In the genomic region with DNA sequence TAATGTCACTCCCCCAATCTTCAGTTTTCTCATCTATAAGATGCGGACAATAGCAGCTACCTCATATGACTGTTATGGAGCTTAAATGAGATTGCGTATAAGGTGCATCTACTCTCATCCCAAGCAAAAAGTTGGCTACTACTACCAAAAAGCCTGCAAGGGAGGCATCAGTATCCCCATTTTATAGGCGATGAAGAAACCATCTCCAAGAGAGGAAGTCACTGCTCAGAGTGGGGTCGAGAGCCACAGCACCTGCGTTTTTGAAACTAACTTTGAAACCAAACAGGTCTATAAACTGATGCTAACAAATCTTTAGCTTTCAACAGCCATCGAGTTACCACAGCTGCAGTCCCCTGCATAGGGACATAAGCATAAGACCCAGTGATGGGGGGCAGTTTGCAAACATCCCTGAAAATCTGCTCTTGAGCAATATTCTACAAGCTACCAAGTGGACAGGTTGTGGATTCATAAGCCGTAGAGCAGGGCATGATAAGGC, we compare ENCODE assay signal across 23 cellular contexts. TPM values are rescaled to one million over a fixed set of nuclear protein-coding genes. Genes with fewer than 3 reads are reported as not detected.
A peak's percentile ranks its signal among the peaks of the same experiment; 100 is the strongest.
DNase-seq lines count a peak whose midpoint lies in the region; ATAC-seq and TF ChIP-seq lines count a peak whose summit lies in the region.
"Had no signal": no experiment of that assay in that cellular context is flagged by ENCODE, and none has a peak within 500 bp of the region (broad histone marks: within the 10 kb centered on the region; RNA-seq: fewer than 3 reads in every experiment).

No MANE protein-coding gene starts in this region.

- WGBS in trophoblast cell (ENCODE audit: extremely low coverage, insufficient coverage, insufficient read length) = no CpG with 5 or more reads among the region's 7 CpGs

- no peaks in the 10 kb centered on the region for H3K27me3 Mint-ChIP-seq in activated T-cell treated with anti-CD3 and anti-CD28 coated beads, Interleukin-2, amount 50 U/mL, for 72 hours (ENCODE audit: low read depth)
- no peaks in the 10 kb centered on the region for H3K27me3 Mint-ChIP-seq in activated T-cell treated with anti-CD3 and anti-CD28 coated beads, Interleukin-2, amount 50 U/mL, for 4 hours (ENCODE audit: low read depth)
- H3K27me3 Mint-ChIP-seq: CD8-positive, alpha-beta memory T cell had no signal

- no peak overlapping the region for H2BK12ac ChIP-seq in trophoblast cell (ENCODE audit: low read length)

- H3K4me2 ChIP-seq in OCI-LY7 (ENCODE audit: low read length) = peak overlapping the region; percentile 92
- no peak overlapping the region for H3K4me2 ChIP-seq in trophoblast cell (ENCODE audit: low read length)

- no peaks in the 10 kb centered on the region for H3K9me3 Mint-ChIP-seq in activated T-cell treated with anti-CD3 and anti-CD28 coated beads, Interleukin-2, amount 50 U/mL, for 72 hours
- no peaks in the 10 kb centered on the region for H3K9me3 Mint-ChIP-seq in activated T-cell treated with anti-CD3 and anti-CD28 coated beads, Interleukin-2, amount 50 U/mL, for 4 hours
- H3K9me3 Mint-ChIP-seq: CD8-positive, alpha-beta memory T cell had no signal

- H2BK5ac ChIP-seq in trophoblast cell (ENCODE audit: low read depth, low read length, poor library complexity) = no peak overlapping the region

- no peak overlapping the region for H2AK5ac ChIP-seq in trophoblast cell (ENCODE audit: low read length)

- peak overlapping the region; percentile 42 for H3K27ac Mint-ChIP-seq in activated T-cell treated with anti-CD3 and anti-CD28 coated beads, Interleukin-2, amount 50 U/mL, for 72 hours

- H3K4me1 Mint-ChIP-seq in activated T-cell treated with anti-CD3 and anti-CD28 coated beads, Interleukin-2, amount 50 U/mL, for 72 hours (ENCODE audit: low read depth) = peaks cover 48% of the 10 kb centered on the region
- peaks cover 27% of the 10 kb centered on the region for H3K4me1 Mint-ChIP-seq in activated T-cell treated with anti-CD3 and anti-CD28 coated beads, Interleukin-2, amount 50 U/mL, for 4 hours (ENCODE audit: low read depth)

- H3K4me1 ChIP-seq in OCI-LY7 (ENCODE audit: insufficient read depth, low read length, poor library complexity, severe bottlenecking) = peaks cover 47% of the 10 kb centered on the region
- H3K4me1 ChIP-seq in trophoblast cell (ENCODE audit: control insufficient read depth in 1 of 2, insufficient read depth in 2 of 2, low read length in 2 of 2) = peaks cover 0 to 10% of the 10 kb centered on the region in 2 experiments

- no peak for TF ChIP-seq CTCF in GM12865 (IDR thresholded peaks at IDR 0.05; ENCODE audit: insufficient read depth, low read depth, low read length, missing control alignments)
- no peak for TF ChIP-seq CTCF in OCI-LY7 (conservative IDR thresholded peaks at IDR 0.05; ENCODE audit: low read length)

- H3K36me3 ChIP-seq in OCI-LY7 (ENCODE audit: insufficient read depth, low read length) = peaks cover 67% of the 10 kb centered on the region
- peaks cover 28 to 36% of the 10 kb centered on the region in 2 experiments for H3K36me3 ChIP-seq in trophoblast cell (ENCODE audit: control insufficient read depth in 1 of 2, insufficient read depth in 2 of 2, low read length in 2 of 2)

- CTCF ChIA-PET in OCI-LY7 (lab: Charles Lee; ENCODE audit: unreplicated experiment) = interaction anchor here (0.6 to 1.5 kb wide), 2 partner anchors 13 to 36 kb away, joined by 3 to 4 read pairs; no protein-coding TSS in a partner anchor

- H3K9ac ChIP-seq in trophoblast cell (ENCODE audit: low read length) = no peak overlapping the region

- H3K36me3 Mint-ChIP-seq in activated T-cell treated with anti-CD3 and anti-CD28 coated beads, Interleukin-2, amount 50 U/mL, for 72 hours (ENCODE audit: insufficient read depth in 2 of 2) = peaks cover 8 to 27% of the 10 kb centered on the region in 2 donors
- H3K36me3 Mint-ChIP-seq in activated T-cell treated with anti-CD3 and anti-CD28 coated beads, Interleukin-2, amount 50 U/mL, for 4 hours (ENCODE audit: insufficient read depth) = peaks cover 33% of the 10 kb centered on the region

- H4K8ac ChIP-seq in trophoblast cell (ENCODE audit: low read depth, low read length) = no peak overlapping the region

- peak overlapping the region; percentile 65 for H3K4ac ChIP-seq in trophoblast cell (ENCODE audit: low read depth, low read length)

- no peak for ATAC-seq in activated T-cell treated with anti-CD3 and anti-CD28 coated beads, Interleukin-2, amount 50 U/mL, for 72 hours (replicated peaks in 1 of 2)
- ATAC-seq in activated T-cell treated with anti-CD3 and anti-CD28 coated beads, Interleukin-2, amount 50 U/mL, for 4 hours = no peak
- ATAC-seq in HG03097 (IDR thresholded peaks at IDR 0.05; ENCODE audit: low FRiP score, unreplicated experiment) = no peak
- ATAC-seq: Panc1 had no signal

- no peaks in the 10 kb centered on the region for H3K9me2 ChIP-seq in OCI-LY7 (ENCODE audit: insufficient read depth, low read length)

- no peak overlapping the region for H3K4me3 Mint-ChIP-seq in activated T-cell treated with anti-CD3 and anti-CD28 coated beads, Interleukin-2, amount 50 U/mL, for 72 hours
- no peak overlapping the region for H3K4me3 Mint-ChIP-seq in activated T-cell treated with anti-CD3 and anti-CD28 coated beads, Interleukin-2, amount 50 U/mL, for 4 hours

- H3K4me3 ChIP-seq in GM12865 (ENCODE audit: low read depth, low read length) (no peak overlapping the region), OCI-LY7 (ENCODE audit: low read depth, low read length, poor library complexity, severe bottlenecking) (peak overlapping the region; percentile 63), trophoblast cell (ENCODE audit: low read depth, low read length) (no peak overlapping the region)

- no peak overlapping the region for H4K91ac ChIP-seq in trophoblast cell (ENCODE audit: low read depth, low read length)

- H2AFZ ChIP-seq in OCI-LY7 (ENCODE audit: low read length) (no peak overlapping the region), trophoblast cell (ENCODE audit: insufficient read depth, low read length, poor library complexity) (no peak overlapping the region)

- H3K14ac ChIP-seq in trophoblast cell (ENCODE audit: low read length) = no peak overlapping the region

- H3K9me3 ChIP-seq in OCI-LY7 (ENCODE audit: low read length) (no peaks in the 10 kb centered on the region), trophoblast cell (ENCODE audit: insufficient read depth, low read depth, low read length) (no peaks in the 10 kb centered on the region)

- H3K27me3 ChIP-seq in trophoblast cell (ENCODE audit: insufficient read depth, low read length) = no peaks in the 10 kb centered on the region

- H3K79me1 ChIP-seq in trophoblast cell (ENCODE audit: low read length) = peaks cover 11% of the 10 kb centered on the region

- no peak overlapping the region for H3K18ac ChIP-seq in trophoblast cell (ENCODE audit: low read length)

- H3K27ac ChIP-seq in OCI-LY7 (ENCODE audit: low read depth, low read length, poor library complexity, severe bottlenecking) = peak overlapping the region; percentile 95
- no peak overlapping the region for H3K27ac ChIP-seq in trophoblast cell (ENCODE audit: low read depth, low read length)

- no peaks in the 10 kb centered on the region for H4K20me1 ChIP-seq in OCI-LY7 (ENCODE audit: insufficient read depth, low read length)

- intact Hi-C loops in OCI-LY7 (cut with micrococcal nuclease; ENCODE audit: unreplicated experiment) (loop anchor here (1.0 to 5.0 kb wide), 2 partner anchors 25 to 69 kb away; no protein-coding TSS in a partner anchor), cardiac septum (cut with DNase I) (no loop called here)

- no TSS peak for BruUV-seq in OCI-LY7 (replicated peaks; lab: Mats Ljungman, UMichigan)

- peaks cover 86% of the 10 kb centered on the region for H3K79me2 ChIP-seq in OCI-LY7 (ENCODE audit: insufficient read depth, low read depth, low read length)
- H3K79me2 ChIP-seq in trophoblast cell (ENCODE audit: control insufficient read depth, insufficient read depth, low read length, poor library complexity) = peaks cover 11% of the 10 kb centered on the region

- H4K12ac ChIP-seq in trophoblast cell (ENCODE audit: low read depth, low read length) = no peak overlapping the region

- DNase-seq in activated T-cell treated with anti-CD3 and anti-CD28 coated beads, Interleukin-2, amount 50 U/mL, for 72 hours = no peak
- no peak for DNase-seq in activated T-cell treated with anti-CD3 and anti-CD28 coated beads, Interleukin-2, amount 50 U/mL, for 4 hours
- DNase-seq in GM12865 (ENCODE audit: low read depth) = peak; percentile 18
- peak; percentile 87 for DNase-seq in OCI-LY7 (ENCODE audit: low spot score)
- DNase-seq in trophoblast cell = no peak
- no peak for DNase-seq in cardiac septum (ENCODE audit: low spot score)
- DNase-seq: 8988T; AML-193; C1 segment of cervical spinal cord; Calu3; CD8-positive, alpha-beta memory T cell; DMS153; H7; NCI-H1092 treated with DMSO at 0.1 percent for 48 hours; NCI-H1436 treated with DMSO at 0.1 percent for 48 hours; NCI-H2029; NCI-H2227 treated with DMSO at 0.1 percent for 48 hours; NCI-H510A treated with DMSO at 0.1 percent for 48 hours; NCI-H748 treated with DMSO at 0.1 percent for 48 hours; NK-92 treated with Interleukin-12 subunit alpha and Interleukin-12 subunit beta, amount 100 ng/mL, for 24 hours; SIG-M5 had no signal

- no peak overlapping the region for H3K23ac ChIP-seq in trophoblast cell (ENCODE audit: low read length)

- POLR2A ChIA-PET in OCI-LY7 (lab: Charles Lee) = interaction anchor here (0.7 to 5.9 kb wide), 15 partner anchors 10 to 101 kb away, joined by 3 to 73 read pairs (median 6); partner anchors contain the start of genes RAB35, RNU4-2 and RPLP0

- H2BK120ac ChIP-seq in trophoblast cell (ENCODE audit: insufficient read depth, low read length, poor library complexity) = no peak overlapping the region

RNA-seq across cellular contexts. Expression of gene GCN1, which starts 3.5 kb away (rescaled TPM):
- total RNA-seq in activated T-cell treated with anti-CD3 and anti-CD28 coated beads, Interleukin-2, amount 50 U/mL, for 72 hours = 100 to 1,000 TPM in 1 of 2 donors, 10 to 100 TPM in 1; 93.1 to 106 TPM
- total RNA-seq in activated T-cell treated with anti-CD3 and anti-CD28 coated beads, Interleukin-2, amount 50 U/mL, for 4 hours = 100 to 1,000 TPM; 192 to 204 (median 200) TPM
- total RNA-seq in OCI-LY7 (2014; rRNA removed; shearing (Covaris generic)) = 217 and 224 TPM in 2 replicates
- 290 and 343 TPM in 2 replicates for total RNA-seq in OCI-LY7 (2022)
- 41.3 and 42.4 TPM in 2 replicates for polyA plus RNA-seq in trophoblast cell (2013)
- total RNA-seq in cardiac septum = 39.8 TPM

RNA-seq across cellular contexts. Expression of gene RPLP0, which starts 9.9 kb away (rescaled TPM):
- total RNA-seq in activated T-cell treated with anti-CD3 and anti-CD28 coated beads, Interleukin-2, amount 50 U/mL, for 72 hours = 1,000 to 10,000 TPM; 4,846 to 5,223 TPM
- 1,000 to 10,000 TPM; 4,185 to 4,369 (median 4,226) TPM for total RNA-seq in activated T-cell treated with anti-CD3 and anti-CD28 coated beads, Interleukin-2, amount 50 U/mL, for 4 hours
- 5,868 and 6,057 TPM in 2 replicates for total RNA-seq in OCI-LY7 (2014; rRNA removed; shearing (Covaris generic))
- total RNA-seq in OCI-LY7 (2022) (2,996 and 3,206 TPM in 2 replicates), cardiac septum (594 TPM)
- polyA plus RNA-seq in trophoblast cell (2013) = 2,531 and 2,584 TPM in 2 replicates

Comparison
In these comparisons a context has a peak if more than half of its experiments do, and no peak if none do; other contexts are left out.
1. DNase-seq: peak in GM12865 (single experiment) and OCI-LY7 (single experiment); none in activated T-cell treated with anti-CD3 and anti-CD28 coated beads, Interleukin-2, amount 50 U/mL, for 72 hours (0 of 2), activated T-cell treated with anti-CD3 and anti-CD28 coated beads, Interleukin-2, amount 50 U/mL, for 4 hours (single experiment), trophoblast cell (0 of 2) and cardiac septum (single experiment).